In genomic region chr18:34492652-34493051, GRCh38 we compare ENCODE assay signal across 9 cellular contexts.
DNase-seq lines count a peak whose midpoint lies in the region; ATAC-seq, FAIRE-seq and TF ChIP-seq lines count a peak whose summit lies in the region.
"Had no signal": no experiment of that assay in that cellular context is flagged by ENCODE, and none has a peak within 500 bp of the region (broad histone marks: within the 10 kb centered on the region; RNA-seq: fewer than 3 reads in every experiment).

No MANE protein-coding gene starts in this region.

- H3K36me3 Mint-ChIP-seq in Calu3 (ENCODE audit: insufficient read depth, unreplicated experiment) = peaks cover 18% of the 10 kb centered on the region
- H3K36me3 Mint-ChIP-seq in neural progenitor cell = no peaks in the 10 kb centered on the region
- H3K36me3 Mint-ChIP-seq in stimulated activated effector memory CD8-positive, alpha-beta T cell treated with anti-CD3 and anti-CD28 coated beads, Interleukin-12 subunit alpha, Interleukin-12 subunit beta, amount 100 ng/mL, for 72 hours = no peaks in the 10 kb centered on the region

- H2AFZ ChIP-seq in neural progenitor cell (replicated peaks) = peak overlapping the region; percentile 80

- H3K4me1 Mint-ChIP-seq in Calu3 (ENCODE audit: low read depth, unreplicated experiment) = no peaks in the 10 kb centered on the region
- peaks cover 5% of the 10 kb centered on the region for H3K4me1 Mint-ChIP-seq in neural progenitor cell
- no peaks in the 10 kb centered on the region for H3K4me1 Mint-ChIP-seq in stimulated activated effector memory CD8-positive, alpha-beta T cell treated with anti-CD3 and anti-CD28 coated beads, Interleukin-12 subunit alpha, Interleukin-12 subunit beta, amount 100 ng/mL, for 72 hours

- TF ChIP-seq CTCF in Calu3 (IDR thresholded peaks at IDR 0.05; ENCODE audit: unreplicated experiment) (no peak), neural progenitor cell (IDR thresholded peaks at IDR 0.05) (no peak)

- FAIRE-seq in GM19239 (lab: Jason Lieb, UNC) = no peak

- H3K9ac ChIP-seq in neural progenitor cell = no peak overlapping the region

- H3K27ac ChIP-seq in neural progenitor cell = no peak overlapping the region

- peaks cover 22% of the 10 kb centered on the region for H3K27me3 ChIP-seq in neural progenitor cell

- H3K9me3 ChIP-seq in neural progenitor cell (ENCODE audit: low read depth) = no peaks in the 10 kb centered on the region

- DNase-seq in Calu3 = no peak
- peak; percentile 76 for DNase-seq in NCI-H146 (lab: John Stamatoyannopoulos, UW)
- peak; percentile 26 for DNase-seq in cerebellum (ENCODE audit: low spot score)
- no peak for DNase-seq in neural progenitor cell (ENCODE audit: low spot score)
- no peak for DNase-seq in globus pallidus (ENCODE audit: low spot score)
- no peak for DNase-seq in AG08395 (ENCODE audit: low spot score)
- DNase-seq in GM19239 (ENCODE audit: insufficient read length, low spot score) = no peak
- DNase-seq in stimulated activated effector memory CD8-positive, alpha-beta T cell treated with anti-CD3 and anti-CD28 coated beads, Interleukin-12 subunit alpha, Interleukin-12 subunit beta, amount 100 ng/mL, for 72 hours (ENCODE audit: low spot score in 2 of 2) = no peak

- CTCF ChIA-PET in Calu3 (lab: Charles Lee) = interaction anchor here (0.6 kb wide), 2 partner anchors 20 to 605 kb away, joined by 4 read pairs; no protein-coding TSS in a partner anchor

- no peak for ATAC-seq in stimulated activated effector memory CD8-positive, alpha-beta T cell treated with anti-CD3 and anti-CD28 coated beads, Interleukin-12 subunit alpha, Interleukin-12 subunit beta, amount 100 ng/mL, for 72 hours

- no peaks in the 10 kb centered on the region for H4K20me1 ChIP-seq in neural progenitor cell (ENCODE audit: low read depth)

- H3K9me3 Mint-ChIP-seq in Calu3 (ENCODE audit: low read depth, unreplicated experiment) = no peaks in the 10 kb centered on the region
- H3K9me3 Mint-ChIP-seq in neural progenitor cell = no peaks in the 10 kb centered on the region
- H3K9me3 Mint-ChIP-seq in stimulated activated effector memory CD8-positive, alpha-beta T cell treated with anti-CD3 and anti-CD28 coated beads, Interleukin-12 subunit alpha, Interleukin-12 subunit beta, amount 100 ng/mL, for 72 hours = peaks cover 2% of the 10 kb centered on the region
- H3K9me3 Mint-ChIP-seq: activated CD4-positive, alpha-beta T cell treated with anti-CD3 and anti-CD28 coated beads, Interleukin-2, amount 10 ng/mL, durations not matched to agents 24 days and 14 days had no signal

- H3K4me3 Mint-ChIP-seq in Calu3 (ENCODE audit: low read depth, unreplicated experiment) (peak overlapping the region; percentile 70), neural progenitor cell (peak overlapping the region; percentile 87)
- H3K4me3 Mint-ChIP-seq in stimulated activated effector memory CD8-positive, alpha-beta T cell treated with anti-CD3 and anti-CD28 coated beads, Interleukin-12 subunit alpha, Interleukin-12 subunit beta, amount 100 ng/mL, for 72 hours = no peak overlapping the region

- H3K4me1 ChIP-seq in neural progenitor cell = peaks cover 16% of the 10 kb centered on the region

- H3K27me3 Mint-ChIP-seq in Calu3 (ENCODE audit: unreplicated experiment) = peaks cover 8% of the 10 kb centered on the region
- peaks cover 12% of the 10 kb centered on the region for H3K27me3 Mint-ChIP-seq in neural progenitor cell (ENCODE audit: insufficient read depth, low read depth)

- no peaks in the 10 kb centered on the region for H3K79me2 ChIP-seq in neural progenitor cell (ENCODE audit: low read depth)

- BruUV-seq in Calu3 (replicated peaks; lab: Mats Ljungman, UMichigan) = no TSS peak

- H3K4me3 ChIP-seq in neural progenitor cell = peak overlapping the region; percentile 69

- H3K36me3 ChIP-seq in neural progenitor cell = no peaks in the 10 kb centered on the region

- H3K27ac Mint-ChIP-seq in Calu3 (ENCODE audit: unreplicated experiment) = no peak overlapping the region
- no peak overlapping the region for H3K27ac Mint-ChIP-seq in neural progenitor cell
- H3K27ac Mint-ChIP-seq in stimulated activated effector memory CD8-positive, alpha-beta T cell treated with anti-CD3 and anti-CD28 coated beads, Interleukin-12 subunit alpha, Interleukin-12 subunit beta, amount 100 ng/mL, for 72 hours = no peak overlapping the region
- H3K27ac Mint-ChIP-seq: activated CD4-positive, alpha-beta T cell treated with anti-CD3 and anti-CD28 coated beads, Interleukin-2, amount 10 ng/mL, durations not matched to agents 24 days and 14 days had no signal

- H3K4me2 ChIP-seq in neural progenitor cell = peak overlapping the region; percentile 83

- intact Hi-C loops in Calu3 (cut with micrococcal nuclease; ENCODE audit: unreplicated experiment) = no loop called here

- no peaks in the 10 kb centered on the region for H3F3A ChIP-seq in neural progenitor cell (ENCODE audit: low read depth)

Comparison
In these comparisons a context has a peak if more than half of its experiments do, and no peak if none do; other contexts are left out.
1. DNase-seq: peak in NCI-H146 (single experiment) and cerebellum (single experiment); none in Calu3 (single experiment), neural progenitor cell (single experiment), globus pallidus (single experiment), AG08395 (single experiment), GM19239 (single experiment) and stimulated activated effector memory CD8-positive, alpha-beta T cell treated with anti-CD3 and anti-CD28 coated beads, Interleukin-12 subunit alpha, Interleukin-12 subunit beta, amount 100 ng/mL, for 72 hours (0 of 2).